In the genomic region with DNA sequence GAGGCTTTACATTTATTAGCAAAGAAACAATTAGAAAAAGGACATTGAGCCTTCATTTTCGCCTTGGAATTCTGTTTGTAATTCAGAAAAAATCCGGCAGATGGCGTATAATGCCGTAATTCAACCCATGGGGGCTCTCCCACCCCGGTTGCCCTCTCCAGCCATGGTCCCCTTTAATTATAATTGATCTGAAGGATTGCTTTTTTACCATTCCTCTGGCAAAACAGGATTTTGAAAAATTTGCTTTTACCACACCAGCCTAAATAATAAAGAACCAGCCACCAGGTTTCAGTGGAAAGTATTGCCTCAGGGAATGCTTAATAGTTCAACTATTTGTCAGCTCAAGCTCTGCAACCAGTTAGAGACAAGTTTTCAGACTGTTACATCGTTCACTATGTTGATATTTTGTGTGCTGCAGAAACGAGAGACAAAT, we compare ENCODE assay signal across 8 cellular contexts. TPM values are rescaled to one million over a fixed set of nuclear protein-coding genes. Genes with fewer than 3 reads are reported as not detected.
DNase-seq lines count a peak whose midpoint lies in the region; TF ChIP-seq lines count a peak whose summit lies in the region.
"Not testable (repeated sequence)": the region's sequence is repeated elsewhere in the genome, so short reads cannot be mapped to it uniquely, and the experiment has no call there.

No MANE protein-coding gene starts in this region.

- POLR2A ChIA-PET in MCF 10A (lab: Yijun Ruan, JAX): interaction anchor here (0.7 kb wide), 2 partner anchors 347 to 362 kb away, joined by 3 to 5 read pairs; no protein-coding TSS in a partner anchor

- H3K4me3 ChIP-seq in AG10803 (ENCODE audit: low read length); foreskin fibroblast (ENCODE audit: low read depth in 1 of 2, low read length in 2 of 2): not testable (repeated sequence)

- H3K4me1 Mint-ChIP-seq in MCF 10A (ENCODE audit: insufficient read depth, unreplicated experiment): not testable (repeated sequence)
- peaks cover 76% of the 10 kb centered on the region for H3K4me1 Mint-ChIP-seq in mesothelial cell of epicardium

- not testable (repeated sequence) for H3K27ac Mint-ChIP-seq in MCF 10A (ENCODE audit: low read depth, unreplicated experiment)
- peak overlapping the region; percentile 90 for H3K27ac Mint-ChIP-seq in mesothelial cell of epicardium

- DNase-seq in AG10803 (ENCODE audit: low read depth); mesothelial cell of epicardium (ENCODE audit: low spot score in 2 of 2, unreplicated experiment in 2 of 2): not testable (repeated sequence)
- DNase-seq in NCI-H1105 treated with DMSO at 0.1 percent for 48 hours (lab: John Stamatoyannopoulos, UW) (peak; percentile 15), T1000 (lab: John Stamatoyannopoulos, UW) (peak; percentile 3), MCF 10A (ENCODE audit: unreplicated experiment) (peak; percentile 24), foreskin fibroblast (peak in 1 of 2 donors; percentile 41)
- DNase-seq in stimulated activated CD8-positive, alpha-beta memory T cell treated with anti-CD3 and anti-CD28 coated beads, Interleukin-4, amount 100 ng/mL, for 48 hours: peak; percentile 28

- H3K27me3 Mint-ChIP-seq in MCF 10A (ENCODE audit: insufficient read depth, unreplicated experiment): peaks cover 11% of the 10 kb centered on the region
- H3K27me3 Mint-ChIP-seq in mesothelial cell of epicardium (ENCODE audit: low read depth): not testable (repeated sequence)

- CTCF ChIA-PET in MCF 10A (lab: Yijun Ruan, JAX): interaction anchor here (0.7 to 1.1 kb wide), 2 partner anchors 50 to 308 kb away, joined by 5 to 11 read pairs; no protein-coding TSS in a partner anchor

- TF ChIP-seq CTCF in AG10803 (conservative IDR thresholded peaks at IDR 0.05; ENCODE audit: low read length) (peak; percentile 62), GM12873 (IDR thresholded peaks at IDR 0.05; ENCODE audit: insufficient read depth, low read depth, low read length, missing control alignments) (peak; percentile 54), MCF 10A (IDR thresholded peaks at IDR 0.05; ENCODE audit: unreplicated experiment) (peak; percentile 53), foreskin fibroblast (IDR thresholded peaks at IDR 0.05; ENCODE audit: low read depth, low read length) (peak; percentile 31), mesothelial cell of epicardium (IDR thresholded peaks at IDR 0.05; ENCODE audit: unreplicated experiment) (peak; percentile 87)

- H3K36me3 Mint-ChIP-seq in MCF 10A (ENCODE audit: insufficient read depth, unreplicated experiment): not testable (repeated sequence)
- H3K36me3 Mint-ChIP-seq in mesothelial cell of epicardium: peaks cover 19% of the 10 kb centered on the region

- not testable (repeated sequence) for H3K4me3 Mint-ChIP-seq in MCF 10A (ENCODE audit: unreplicated experiment); mesothelial cell of epicardium

- not testable (repeated sequence) for H3K9me3 Mint-ChIP-seq in MCF 10A (ENCODE audit: unreplicated experiment); mesothelial cell of epicardium

- intact Hi-C loops in MCF 10A (cut with micrococcal nuclease): loop anchor here (1.0 to 5.0 kb wide), 3 partner anchors 49 to 305 kb away; a partner anchor contains a TSS

- not testable (repeated sequence) for BruUV-seq in MCF 10A (replicated peaks; lab: Mats Ljungman, UMichigan)

RNA-seq across cellular contexts. Expression of a gene that starts 38.2 kb away (rescaled TPM):
- not detected in 2 replicates for total RNA-seq in MCF 10A (2022)
- not detected in 3 replicates for total RNA-seq in mesothelial cell of epicardium

Comparison
In these comparisons a context has a peak if more than half of its experiments do, and no peak if none do; other contexts are left out.
1. CTCF ChIP-seq: peak in every context shown above with its lines; median percentile 87 in mesothelial cell of epicardium; 62 in AG10803; 54 in GM12873; 53 in MCF 10A; 31 in foreskin fibroblast.